Comparison of ENCODE assay signal across 29 cellular contexts in genomic region chr20:31536575-31536974, GRCh38. TPM values are rescaled to one million over a fixed set of nuclear protein-coding genes. Genes with fewer than 3 reads are reported as not detected.
DNase-seq lines count a peak whose midpoint lies in the region; ATAC-seq, FAIRE-seq and TF ChIP-seq lines count a peak whose summit lies in the region.
"Had no signal": no experiment of that assay in that cellular context is flagged by ENCODE, and none has a peak within 500 bp of the region (broad histone marks: within the 10 kb centered on the region; RNA-seq: fewer than 3 reads in every experiment).

No MANE protein-coding gene starts in this region.

- H3K4me2 ChIP-seq in neuronal stem cell (ENCODE audit: insufficient read depth, low read length, poor library complexity, severe bottlenecking) = no peak overlapping the region
- H3K4me2 ChIP-seq: PC-9, smooth muscle cell had no signal

- no peak for TF ChIP-seq CTCF in Calu3 (IDR thresholded peaks at IDR 0.05; ENCODE audit: unreplicated experiment)

- no peak overlapping the region for H2BK120ac ChIP-seq in neuronal stem cell (ENCODE audit: low read depth, low read length)

- H3K23ac ChIP-seq in neuronal stem cell (ENCODE audit: low read depth, low read length, poor library complexity) = peak overlapping the region; percentile 56

- no peak overlapping the region for H2AFZ ChIP-seq in neuronal stem cell (ENCODE audit: low read length)
- H2AFZ ChIP-seq: parathyroid adenoma, PC-9 had no signal

- BruUV-seq in Calu3 (replicated peaks; lab: Mats Ljungman, UMichigan) = no TSS peak

- no peaks in the 10 kb centered on the region for H3K27me3 ChIP-seq in neuronal stem cell (ENCODE audit: control insufficient read depth in 3 of 3, insufficient read depth in 3 of 3, low read depth in 1 of 3, low read length in 3 of 3)
- H3K27me3 ChIP-seq: BE2C, tibial artery had no signal

- H3K4me1 ChIP-seq in neuronal stem cell (ENCODE audit: control insufficient read depth in 2 of 2, insufficient read depth in 1 of 2, low read depth in 1 of 2, low read length in 2 of 2) = no peaks in the 10 kb centered on the region
- H3K4me1 ChIP-seq: BE2C, parathyroid adenoma, tibial artery had no signal

- H3K4ac ChIP-seq in neuronal stem cell (ENCODE audit: low read length) = no peak overlapping the region

- no peak overlapping the region for H2BK5ac ChIP-seq in neuronal stem cell (ENCODE audit: low read length)

- CTCF ChIA-PET in activated naive CD4-positive, alpha-beta T cell treated with anti-CD3 and anti-CD28 coated beads, Interleukin-2, amount 10 ng/mL, durations not matched to agents 7 days and 5 days (lab: Charles Lee) = interaction anchor here (1.0 to 1.2 kb wide), 2 partner anchors 16 to 20 kb away, joined by 3 to 6 read pairs; no protein-coding TSS in a partner anchor
- CTCF ChIA-PET in Calu3 (lab: Charles Lee) = interaction anchor here (0.9 kb wide), 2 partner anchors 24 to 75 kb away, joined by 3 to 4 read pairs; no protein-coding TSS in a partner anchor

- no peak overlapping the region for H3K18ac ChIP-seq in neuronal stem cell (ENCODE audit: low read length)

- DNase-seq in activated naive CD4-positive, alpha-beta T cell treated with anti-CD3 and anti-CD28 coated beads, Interleukin-2, amount 10 ng/mL, durations not matched to agents 7 days and 5 days = no peak
- DNase-seq in activated naive CD4-positive, alpha-beta T cell treated with Interleukin-2 at 50 U/mL for 16 hours = no peak
- DNase-seq in Calu3 = no peak
- DNase-seq in neuronal stem cell (ENCODE audit: low spot score) = no peak
- no peak for DNase-seq in stimulated activated CD4-positive, alpha-beta T cell treated with anti-CD3 and anti-CD28 coated beads, Interleukin-2, amount 100 ng/mL, for 24 hours
- DNase-seq in frontal cortex (ENCODE audit: low spot score in 2 of 2) = no peak
- no peak for DNase-seq in stimulated activated CD4-positive, alpha-beta T cell treated with anti-CD3 and anti-CD28 coated beads, Interleukin-12 subunit alpha, Interleukin-12 subunit beta, amount 100 ng/mL, for 4 hours
- DNase-seq: activated CD4-positive, alpha-beta T cell treated with anti-CD3 and anti-CD28 coated beads for 1 hour; activated naive CD4-positive, alpha-beta T cell; activated T-cell treated with anti-CD3 and anti-CD28 coated beads, Interleukin-2, amount 50 U/mL, for 48 hours; BE2C; COR-L47; hippocampal formation; Karpas-422; mesenchymal stem cell; NCI-H1436 treated with DMSO at 0.1 percent for 48 hours; NCI-H226; NCI-H69; PC-9; retina; stimulated activated CD4-positive, alpha-beta T cell treated with anti-CD3 and anti-CD28 coated beads, Interleukin-1b, Interleukin-23, amount 100 ng/mL, for 48 hours; tibial artery had no signal

- H3K4me3 ChIP-seq in neuronal stem cell (ENCODE audit: low read length in 2 of 2) = no peak overlapping the region
- H3K4me3 ChIP-seq: PC-9, smooth muscle cell, tibial artery had no signal

- H2BK12ac ChIP-seq in neuronal stem cell (ENCODE audit: low read length) = no peak overlapping the region

- H3K9ac ChIP-seq in neuronal stem cell (ENCODE audit: low read depth, low read length, poor library complexity) = no peak overlapping the region
- H3K9ac ChIP-seq: parathyroid adenoma had no signal

- H3K9me3 ChIP-seq in neuronal stem cell (replicated peaks in 1 of 2; ENCODE audit: control insufficient read depth in 2 of 2, insufficient read depth in 1 of 2, low read depth in 1 of 2, low read length in 2 of 2) = no peaks in the 10 kb centered on the region
- H3K9me3 ChIP-seq: BE2C, tibial artery had no signal

- no peak for ATAC-seq in activated T-helper 17 cell treated with anti-CD3 and anti-CD28 coated beads, Interleukin-2, amount 50 U/mL, for 72 hours (replicated peaks)
- ATAC-seq: SK-N-SH treated with all-trans-retinoic acid at 6 μM for 48 hours had no signal

- H3K27ac Mint-ChIP-seq in activated naive CD4-positive, alpha-beta T cell treated with anti-CD3 and anti-CD28 coated beads, Interleukin-2, amount 10 ng/mL, durations not matched to agents 7 days and 5 days = peak overlapping the region; percentile 1
- H3K27ac Mint-ChIP-seq in Calu3 (ENCODE audit: unreplicated experiment) = peak overlapping the region; percentile 1
- peak overlapping the region; percentile 51 for H3K27ac Mint-ChIP-seq in activated T-helper 17 cell treated with anti-CD3 and anti-CD28 coated beads, Interleukin-2, amount 50 U/mL, for 72 hours
- H3K27ac Mint-ChIP-seq: T-helper 2 cell treated with Interferon-gamma antibody and Interleukin-4, amounts not matched to agents 5 μg/mL and 100 μg/mL, for 36 hours had no signal

- H2BK15ac ChIP-seq in neuronal stem cell (ENCODE audit: low read length) = no peak overlapping the region

- no peak overlapping the region for H3K4me3 Mint-ChIP-seq in activated naive CD4-positive, alpha-beta T cell treated with anti-CD3 and anti-CD28 coated beads, Interleukin-2, amount 10 ng/mL, durations not matched to agents 7 days and 5 days
- H3K4me3 Mint-ChIP-seq in Calu3 (ENCODE audit: low read depth, unreplicated experiment) = no peak overlapping the region
- H3K4me3 Mint-ChIP-seq in activated T-helper 17 cell treated with anti-CD3 and anti-CD28 coated beads, Interleukin-2, amount 50 U/mL, for 72 hours = no peak overlapping the region
- H3K4me3 Mint-ChIP-seq: neural crest cell; T-helper 2 cell treated with Interferon-gamma antibody and Interleukin-4, amounts not matched to agents 5 μg/mL and 100 μg/mL, for 36 hours had no signal

- no peak overlapping the region for H3K14ac ChIP-seq in neuronal stem cell (ENCODE audit: low read length)

- peaks cover 2% of the 10 kb centered on the region for H3K79me1 ChIP-seq in neuronal stem cell (ENCODE audit: low read depth, low read length)

- H4K8ac ChIP-seq in neuronal stem cell (ENCODE audit: low read depth, low read length) = no peak overlapping the region

- H3K9me3 Mint-ChIP-seq in activated naive CD4-positive, alpha-beta T cell treated with anti-CD3 and anti-CD28 coated beads, Interleukin-2, amount 10 ng/mL, durations not matched to agents 7 days and 5 days = no peaks in the 10 kb centered on the region
- no peaks in the 10 kb centered on the region for H3K9me3 Mint-ChIP-seq in Calu3 (ENCODE audit: low read depth, unreplicated experiment)
- H3K9me3 Mint-ChIP-seq in activated T-helper 17 cell treated with anti-CD3 and anti-CD28 coated beads, Interleukin-2, amount 50 U/mL, for 72 hours = no peaks in the 10 kb centered on the region
- H3K9me3 Mint-ChIP-seq: neural crest cell; T-helper 2 cell treated with Interferon-gamma antibody and Interleukin-4, amounts not matched to agents 5 μg/mL and 100 μg/mL, for 36 hours had no signal

- no peak overlapping the region for H2AK5ac ChIP-seq in neuronal stem cell (ENCODE audit: low read depth, low read length)

- H3K27me3 Mint-ChIP-seq in activated naive CD4-positive, alpha-beta T cell treated with anti-CD3 and anti-CD28 coated beads, Interleukin-2, amount 10 ng/mL, durations not matched to agents 7 days and 5 days = no peaks in the 10 kb centered on the region
- H3K27me3 Mint-ChIP-seq in Calu3 (ENCODE audit: unreplicated experiment) = no peaks in the 10 kb centered on the region
- no peaks in the 10 kb centered on the region for H3K27me3 Mint-ChIP-seq in activated T-helper 17 cell treated with anti-CD3 and anti-CD28 coated beads, Interleukin-2, amount 50 U/mL, for 72 hours

- H3K4me1 Mint-ChIP-seq in activated naive CD4-positive, alpha-beta T cell treated with anti-CD3 and anti-CD28 coated beads, Interleukin-2, amount 10 ng/mL, durations not matched to agents 7 days and 5 days = peaks cover 24% of the 10 kb centered on the region
- H3K4me1 Mint-ChIP-seq in Calu3 (ENCODE audit: low read depth, unreplicated experiment) = peaks cover 13% of the 10 kb centered on the region
- peaks cover 30% of the 10 kb centered on the region for H3K4me1 Mint-ChIP-seq in activated T-helper 17 cell treated with anti-CD3 and anti-CD28 coated beads, Interleukin-2, amount 50 U/mL, for 72 hours
- H3K4me1 Mint-ChIP-seq: neural crest cell had no signal

- no peak overlapping the region for H4K91ac ChIP-seq in neuronal stem cell (ENCODE audit: low read depth, low read length, poor library complexity)

- no peak overlapping the region for H3K27ac ChIP-seq in neuronal stem cell (replicated peaks; ENCODE audit: low read length)
- H3K27ac ChIP-seq: parathyroid adenoma, tibial artery had no signal

- no peak for FAIRE-seq in frontal cortex (lab: Jason Lieb, UNC)
- FAIRE-seq: G401.6 had no signal

- intact Hi-C loops in Calu3 (cut with micrococcal nuclease; ENCODE audit: unreplicated experiment) = no loop called here

- no CpG with 5 or more reads among the region's 5 CpGs for WGBS in neuronal stem cell (ENCODE audit: extremely low coverage in 2 of 2, insufficient read length in 2 of 2, insufficient replicate concordance in 1 of 2), 2 donors

- H3K36me3 ChIP-seq in neuronal stem cell (replicated peaks in 1 of 2; ENCODE audit: control insufficient read depth in 2 of 2, insufficient read depth in 2 of 2, low read length in 2 of 2) = peaks cover 40 to 84% of the 10 kb centered on the region in 2 donors

- peaks cover 47% of the 10 kb centered on the region for H3K36me3 Mint-ChIP-seq in activated naive CD4-positive, alpha-beta T cell treated with anti-CD3 and anti-CD28 coated beads, Interleukin-2, amount 10 ng/mL, durations not matched to agents 7 days and 5 days
- peaks cover 78% of the 10 kb centered on the region for H3K36me3 Mint-ChIP-seq in Calu3 (ENCODE audit: insufficient read depth, unreplicated experiment)
- peaks cover 98% of the 10 kb centered on the region for H3K36me3 Mint-ChIP-seq in activated T-helper 17 cell treated with anti-CD3 and anti-CD28 coated beads, Interleukin-2, amount 50 U/mL, for 72 hours (ENCODE audit: low read depth)

RNA-seq across cellular contexts. Expression of gene HM13, which starts 22.3 kb away (rescaled TPM):
- total RNA-seq in Calu3 (2022) = 342 and 378 TPM in 2 replicates
- total RNA-seq in activated T-helper 17 cell treated with anti-CD3 and anti-CD28 coated beads, Interleukin-2, amount 50 U/mL, for 72 hours = 100 to 1,000 TPM; 129 to 164 TPM
- 81.6 TPM for polyA plus RNA-seq in neuronal stem cell (2013, experiment 1 of 2)
- 82.1 TPM for polyA plus RNA-seq in neuronal stem cell (2013, experiment 2 of 2)
- 26.1 TPM for total RNA-seq in frontal cortex

Comparison
In these comparisons a context has a peak if more than half of its experiments do, and no peak if none do; other contexts are left out.
1. H3K27ac Mint-ChIP-seq: peak in every context shown above with its lines; median percentile 51 in activated T-helper 17 cell treated with anti-CD3 and anti-CD28 coated beads, Interleukin-2, amount 50 U/mL, for 72 hours; 1 in activated naive CD4-positive, alpha-beta T cell treated with anti-CD3 and anti-CD28 coated beads, Interleukin-2, amount 10 ng/mL, durations not matched to agents 7 days and 5 days; 1 in Calu3.